Comparison of ENCODE assay signal across 28 cellular contexts in genomic region chr6:34589140-34589539, GRCh38. TPM values are rescaled to one million over a fixed set of nuclear protein-coding genes. Genes with fewer than 3 reads are reported as not detected.
DNase-seq lines count a peak whose midpoint lies in the region; ATAC-seq and TF ChIP-seq lines count a peak whose summit lies in the region.
"Had no signal": no experiment of that assay in that cellular context is flagged by ENCODE, and none has a peak within 500 bp of the region (broad histone marks: within the 10 kb centered on the region; RNA-seq: fewer than 3 reads in every experiment).

No MANE protein-coding gene starts in this region.

- ATAC-seq in gastroesophageal sphincter = no peak
- ATAC-seq in HG02970 (IDR thresholded peaks at IDR 0.05; ENCODE audit: low FRiP score, unreplicated experiment) = no peak
- ATAC-seq: A549, HCT116, K562 had no signal

- no peaks in the 10 kb centered on the region for H3K27me3 ChIP-seq in H7 (ENCODE audit: control insufficient read depth, insufficient read depth, low read length)
- H3K27me3 ChIP-seq in endodermal cell (ENCODE audit: control insufficient read depth, insufficient read depth, low read length, poor library complexity, severe bottlenecking) = no peaks in the 10 kb centered on the region
- H3K27me3 ChIP-seq in gastroesophageal sphincter = no peaks in the 10 kb centered on the region
- H3K27me3 ChIP-seq: BLaER1 treated with 17β-estradiol and CSF1 and Interleukin-3, amounts not matched to agents 10 nM and 100 nM; SJSA1 had no signal

- H3K4me1 ChIP-seq in endodermal cell (ENCODE audit: control insufficient read depth, insufficient read depth, low read length) (peaks cover 15% of the 10 kb centered on the region), gastroesophageal sphincter (peaks cover 0 to 29% (median 0%) of the 10 kb centered on the region in 3 donors)

- H3K27ac ChIP-seq in endodermal cell (ENCODE audit: low read depth, low read length) (no peak overlapping the region), gastroesophageal sphincter (no peak overlapping the region)
- H3K27ac ChIP-seq: A549; BLaER1 treated with 17β-estradiol and CSF1 and Interleukin-3, amounts not matched to agents 10 nM and 100 nM; SJSA1 had no signal

- no peak overlapping the region for H3K4me3 Mint-ChIP-seq in endodermal cell
- H3K4me3 Mint-ChIP-seq: CD4-positive, alpha-beta T cell had no signal

- TF ChIP-seq CTCF in endodermal cell (conservative IDR thresholded peaks at IDR 0.05) (no peak), gastroesophageal sphincter (IDR thresholded peaks at IDR 0.05) (no peak)

- H3K9me3 Mint-ChIP-seq in endodermal cell = no peaks in the 10 kb centered on the region
- H3K9me3 Mint-ChIP-seq: CD4-positive, alpha-beta T cell had no signal

- WGBS in endodermal cell (ENCODE audit: insufficient coverage in 1 of 2, insufficient read length in 1 of 2), 2 experiments = 88 to 100% methylated on average over 1 to 2 of the region's 2 CpGs
- no CpG with 5 or more reads among the region's 2 CpGs for WGBS in gastroesophageal sphincter (ENCODE audit: low coverage in 1 of 2), 2 donors

- H3K4me1 Mint-ChIP-seq in endodermal cell = peaks cover 42% of the 10 kb centered on the region

- no peaks in the 10 kb centered on the region for H3K27me3 Mint-ChIP-seq in endodermal cell (ENCODE audit: insufficient read depth)
- H3K27me3 Mint-ChIP-seq: CD4-positive, alpha-beta T cell had no signal

- no peak for TF ChIP-seq POLR2A in gastroesophageal sphincter (IDR thresholded peaks at IDR 0.05)

- H3K36me3 ChIP-seq in H7 (replicated peaks; ENCODE audit: control insufficient read depth, insufficient read depth, low read length) (no peaks in the 10 kb centered on the region), endodermal cell (ENCODE audit: control insufficient read depth, insufficient read depth, low read length) (peaks cover 4% of the 10 kb centered on the region), gastroesophageal sphincter (peaks cover 0 to 43% of the 10 kb centered on the region in 2 donors)

- intact Hi-C loops in posterior vena cava (cut with DNase I) = no loop called here

- H3K36me3 Mint-ChIP-seq in endodermal cell (ENCODE audit: low read depth) = peaks cover 2% of the 10 kb centered on the region

- H3K9me3 ChIP-seq in endodermal cell (ENCODE audit: control insufficient read depth, low read length) (no peaks in the 10 kb centered on the region), gastroesophageal sphincter (no peaks in the 10 kb centered on the region)
- H3K9me3 ChIP-seq: A549; BLaER1 treated with 17β-estradiol and CSF1 and Interleukin-3, amounts not matched to agents 10 nM and 100 nM; SJSA1 had no signal

- no peak for TF ChIP-seq EP300 in gastroesophageal sphincter (IDR thresholded peaks at IDR 0.05)

- DNase-seq in H7 (peak; percentile 51), NCI-H2171 (lab: John Stamatoyannopoulos, UW) (peak; percentile 16), endodermal cell (peak; percentile 80), posterior vena cava (ENCODE audit: low spot score) (peak; percentile 30)
- no peak for DNase-seq in activated CD8-positive, alpha-beta memory T cell treated with anti-CD3 and anti-CD28 coated beads for 24 hours
- DNase-seq: AML-193; CD4-positive, alpha-beta T cell; DMS53; GOT3; MV-4-11; NCI-H1105; NCI-H1436 treated with DMSO at 0.1 percent for 48 hours; NCI-H187 treated with DMSO at 0.1 percent for 48 hours; NCI-H446 treated with DMSO at 0.1 percent for 48 hours; NCI-H526; Right ventricle myocardium superior; RPMI8226 had no signal

- H3K27ac Mint-ChIP-seq in endodermal cell = no peak overlapping the region
- H3K27ac Mint-ChIP-seq: CD4-positive, alpha-beta T cell had no signal

- H3K4me3 ChIP-seq in H7 (ENCODE audit: insufficient read depth, low read depth, low read length) (no peak overlapping the region), endodermal cell (ENCODE audit: low read length) (no peak overlapping the region), gastroesophageal sphincter (no peak overlapping the region)
- H3K4me3 ChIP-seq: A549; BLaER1 treated with 17β-estradiol and CSF1 and Interleukin-3, amounts not matched to agents 10 nM and 100 nM; K562; SJSA1 had no signal

- H3K9ac ChIP-seq in endodermal cell (ENCODE audit: extremely low read depth, low read length, poor library complexity, severe bottlenecking) = no peak overlapping the region

RNA-seq across cellular contexts. Expression of gene SPDEF, which starts 33.0 kb away (rescaled TPM):
- total RNA-seq in H7 (2014; rRNA removed; shearing (Covaris generic)) = 0.11 and 0.21 TPM in 2 replicates
- total RNA-seq in endodermal cell (1 to 10 TPM; 1.1 to 2.6 TPM), posterior vena cava (not detected), gastroesophageal sphincter (1 to 10 TPM in 1 of 4 donors, not detected in 3; 4.4 TPM)
- polyA plus RNA-seq in endodermal cell (2013, experiment 1 of 2) = 0.57 TPM
- 0.25 TPM for polyA plus RNA-seq in endodermal cell (2013, experiment 2 of 2)
- total RNA-seq: Daoy, G401, LHCN-M2, MCF 10A, Right ventricle myocardium superior, SJSA1 had no signal
